Comparison of ENCODE assay signal across 12 cellular contexts in genomic region chr11:119317592-119318239, GRCh38. TPM values are rescaled to one million over a fixed set of nuclear protein-coding genes. Genes with fewer than 3 reads are reported as not detected.
A peak's percentile ranks its signal among the peaks of the same experiment; 100 is the strongest.
DNase-seq lines count a peak whose midpoint lies in the region; ATAC-seq and TF ChIP-seq lines count a peak whose summit lies in the region.
"Had no signal": no experiment of that assay in that cellular context is flagged by ENCODE, and none has a peak within 500 bp of the region (broad histone marks: within the 10 kb centered on the region; RNA-seq: fewer than 3 reads in every experiment).

No MANE protein-coding gene starts in this region.

- CTCF ChIA-PET in MCF 10A (lab: Yijun Ruan, JAX): interaction anchor here (0.6 to 1.2 kb wide), 6 partner anchors 9 to 223 kb away, joined by 3 to 6 read pairs (median 4); no protein-coding TSS in a partner anchor

- TF ChIP-seq POLR2A in breast epithelium (IDR thresholded peaks at IDR 0.05) (no peak), upper lobe of left lung (IDR thresholded peaks at IDR 0.05) (no peak)

- WGBS in upper lobe of left lung, 2 donors: 51 to 71% methylated on average over 7 to 12 of the region's 14 CpGs

- H3K36me3 ChIP-seq in breast epithelium (no peaks in the 10 kb centered on the region), upper lobe of left lung (peaks cover 0 to 19% (median 0%) of the 10 kb centered on the region in 4 donors)

- TF ChIP-seq CTCF in breast epithelium (IDR thresholded peaks at IDR 0.05) (no peak), MCF 10A (IDR thresholded peaks at IDR 0.05; ENCODE audit: unreplicated experiment) (no peak), upper lobe of left lung (IDR thresholded peaks at IDR 0.05) (no peak), omental fat pad (IDR thresholded peaks at IDR 0.05) (no peak)

- ATAC-seq in naive B cell (ENCODE audit: low read depth in 2 of 2) (no peak), upper lobe of left lung (ENCODE audit: low FRiP score in 2 of 2) (no peak), omental fat pad (ENCODE audit: low FRiP score) (no peak), HG02759 (IDR thresholded peaks at IDR 0.05; ENCODE audit: unreplicated experiment) (no peak)

- intact Hi-C loops in breast epithelium (cut with DNase I; ENCODE audit: low total_unique reads): loop anchor here (1.0 kb wide), 1 partner anchor 21 kb away; no protein-coding TSS in a partner anchor
- intact Hi-C loops in MCF 10A (cut with micrococcal nuclease): no loop called here

- no peaks in the 10 kb centered on the region for H3K9me3 ChIP-seq in breast epithelium
- H3K9me3 ChIP-seq in upper lobe of left lung: no peaks in the 10 kb centered on the region

- H3K9me3 Mint-ChIP-seq in MCF 10A (ENCODE audit: unreplicated experiment) (no peaks in the 10 kb centered on the region), naive B cell (no peaks in the 10 kb centered on the region)
- H3K9me3 Mint-ChIP-seq: central memory CD8-positive, alpha-beta T cell had no signal

- POLR2A ChIA-PET in MCF 10A (lab: Yijun Ruan, JAX): interaction anchor here (0.6 to 1.4 kb wide), 3 partner anchors 16 to 197 kb away, joined by 3 to 4 read pairs (median 3); partner anchors contain the start of gene RNF26

- peak in 1 of 2 donors; percentile 66 for DNase-seq in breast epithelium (ENCODE audit: low spot score in 2 of 2)
- DNase-seq in MCF 10A (ENCODE audit: unreplicated experiment): no peak
- peak; percentile 56 for DNase-seq in cerebellar cortex (ENCODE audit: low spot score)
- no peak for DNase-seq in naive B cell
- no peak for DNase-seq in upper lobe of left lung
- no peak for DNase-seq in omental fat pad (ENCODE audit: low spot score)
- DNase-seq in medulla oblongata (ENCODE audit: extremely low spot score): no peak
- DNase-seq: NCI-H187 had no signal

- H3K27ac ChIP-seq in breast epithelium: peak overlapping the region; percentile 90 to 96
- H3K27ac ChIP-seq in upper lobe of left lung: peak overlapping the region; percentile 88 to 96 (median 92)

- no peaks in the 10 kb centered on the region for H3K27me3 Mint-ChIP-seq in MCF 10A (ENCODE audit: insufficient read depth, unreplicated experiment)
- peaks cover 12 to 46% (median 33%) of the 10 kb centered on the region in 3 donors for H3K27me3 Mint-ChIP-seq in naive B cell

- H3K4me1 ChIP-seq in breast epithelium (peaks cover 5 to 15% of the 10 kb centered on the region in 2 donors), upper lobe of left lung (peaks cover 55 to 79% (median 64%) of the 10 kb centered on the region in 4 donors)

- no peak for TF ChIP-seq EP300 in upper lobe of left lung (IDR thresholded peaks at IDR 0.05)

- no peaks in the 10 kb centered on the region for H3K36me3 Mint-ChIP-seq in MCF 10A (ENCODE audit: insufficient read depth, unreplicated experiment)
- no peaks in the 10 kb centered on the region for H3K36me3 Mint-ChIP-seq in naive B cell

- peaks cover 8% of the 10 kb centered on the region for H3K4me1 Mint-ChIP-seq in MCF 10A (ENCODE audit: insufficient read depth, unreplicated experiment)
- H3K4me1 Mint-ChIP-seq in naive B cell: peaks cover 33 to 50% (median 36%) of the 10 kb centered on the region in 3 donors

- peak overlapping the region; percentile 50 to 81 (median 61) for H3K4me3 ChIP-seq in breast epithelium
- peak overlapping the region in 3 of 4 donors; percentile 50 to 63 (median 56) for H3K4me3 ChIP-seq in upper lobe of left lung

- no TSS peak for BruUV-seq in MCF 10A (replicated peaks; lab: Mats Ljungman, UMichigan)

- no peak overlapping the region for H3K27ac Mint-ChIP-seq in MCF 10A (ENCODE audit: low read depth, unreplicated experiment)
- H3K27ac Mint-ChIP-seq in naive B cell: no peak overlapping the region

- H3K27me3 ChIP-seq in breast epithelium: peaks cover 0 to 3% of the 10 kb centered on the region in 2 donors
- peaks cover 0 to 36% (median 15%) of the 10 kb centered on the region in 4 donors for H3K27me3 ChIP-seq in upper lobe of left lung

- H3K4me3 Mint-ChIP-seq in MCF 10A (ENCODE audit: unreplicated experiment): no peak overlapping the region
- H3K4me3 Mint-ChIP-seq in naive B cell: peak overlapping the region in 6 of 8 donors; percentile 15 to 77 (median 38)

RNA-seq across cellular contexts. Expression of gene MCAM, which starts 0.8 kb away (rescaled TPM):
- 1,000 to 10,000 TPM in 1 of 3 donors, 100 to 1,000 TPM in 2; 170 to 1,725 (median 408) TPM for total RNA-seq in breast epithelium
- 3.5 TPM in 2 replicates for total RNA-seq in MCF 10A (2022)
- not detected for polyA plus RNA-seq in naive B cell (ENCODE audit: low read depth in 6 of 6)
- total RNA-seq in upper lobe of left lung: 100 to 1,000 TPM in 3 of 6 donors, 10 to 100 TPM in 3; 39.8 to 222 (median 76.5) TPM
- 1,000 to 10,000 TPM in 1 of 4 donors, 100 to 1,000 TPM in 3; 613 to 1,211 (median 746) TPM for total RNA-seq in omental fat pad

RNA-seq across cellular contexts. Expression of gene RNF26, which starts 16.6 kb away (rescaled TPM):
- total RNA-seq in breast epithelium (10 to 100 TPM in 1 of 3 donors, 1 to 10 TPM in 2; 8.8 to 11.2 (median 9.7) TPM), MCF 10A (2022) (19.2 and 20.9 TPM in 2 replicates), upper lobe of left lung (10 to 100 TPM in 5 of 6 donors, 1 to 10 TPM in 1; 5.2 to 25.5 (median 14.8) TPM), omental fat pad (10 to 100 TPM in 1 of 4 donors, 1 to 10 TPM in 3; 8.9 to 11.1 (median 9.4) TPM)
- 10 to 100 TPM; 48.8 to 98.6 (median 58.0) TPM for polyA plus RNA-seq in naive B cell (ENCODE audit: low read depth in 6 of 6)

RNA-seq across cellular contexts. Expression of gene C1QTNF5, which starts 23.0 kb away (rescaled TPM):
- total RNA-seq in breast epithelium (10 to 100 TPM; 14.3 to 55.0 (median 38.0) TPM), MCF 10A (2022) (not detected in 2 replicates), upper lobe of left lung (10 to 100 TPM; 10.5 to 57.2 (median 26.4) TPM), omental fat pad (10 to 100 TPM; 18.0 to 74.2 (median 35.5) TPM)
- not detected for polyA plus RNA-seq in naive B cell (ENCODE audit: low read depth in 6 of 6)

RNA-seq across cellular contexts. Expression of gene MFRP, which starts 28.8 kb away (rescaled TPM):
- total RNA-seq in breast epithelium (under 1 TPM in 1 of 3 donors, not detected in 2; 0.16 TPM), MCF 10A (2022) (not detected in 2 replicates), upper lobe of left lung (not detected), omental fat pad (not detected)
- polyA plus RNA-seq in naive B cell (ENCODE audit: low read depth in 6 of 6): not detected
- total RNA-seq: mesenteric fat pad had no signal
- polyA plus RNA-seq: BJ had no signal

Comparison
In these comparisons a context has a peak if more than half of its experiments do, and no peak if none do; other contexts are left out.
1. RNA of gene C1QTNF5, which starts 23.0 kb away (total RNA-seq): 18.0 to 74.2 TPM in omental fat pad, 14.3 to 55.0 TPM in breast epithelium and 10.5 to 57.2 TPM in upper lobe of left lung; not detected in MCF 10A; every median in the first group is over 10 times any median in the second.